In the genomic region with DNA sequence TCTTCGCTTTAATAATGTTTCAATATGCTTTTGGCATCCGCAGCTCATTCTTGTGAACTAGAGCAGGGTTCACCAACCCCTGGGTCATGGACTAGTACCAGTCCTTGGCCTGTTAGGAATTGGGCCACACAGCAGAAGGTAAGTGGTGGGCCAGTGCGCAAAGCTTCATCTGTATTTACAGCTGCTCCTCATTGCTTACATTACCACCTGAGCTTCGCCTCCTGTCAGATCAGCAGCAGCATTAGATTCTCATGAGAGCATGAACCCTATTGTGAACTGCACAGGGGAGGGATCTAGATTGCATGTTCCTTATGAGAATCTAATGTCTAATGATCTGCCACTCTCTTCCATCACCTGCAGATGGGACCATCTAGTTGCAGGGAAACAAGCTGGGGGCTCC, we compare ENCODE assay signal across 23 cellular contexts.
"Had no signal": no experiment of that assay in that cellular context is flagged by ENCODE, and none has a peak within 500 bp of the region (broad histone marks: within the 10 kb centered on the region; RNA-seq: fewer than 3 reads in every experiment).

No MANE protein-coding gene starts in this region.

- H3K36me3 ChIP-seq: colonic mucosa, gastroesophageal sphincter, heart left ventricle, left lung, lower lobe of right lung had no signal

- H3K27me3 ChIP-seq: colonic mucosa, hepatocyte, left lung had no signal

- H3K79me2 ChIP-seq: hepatocyte had no signal

- ATAC-seq: effector memory CD8-positive, alpha-beta T cell; esophagus mucosa; foreskin keratinocyte; gastroesophageal sphincter; heart left ventricle; left lung; left ventricle myocardium superior; lower lobe of right lung; mucosa of descending colon had no signal

- H3K4me2 ChIP-seq: hepatocyte had no signal

- H3K9me3 ChIP-seq: colonic mucosa, gastroesophageal sphincter, left lung, lower lobe of right lung, mucosa of descending colon had no signal

- H3K27ac ChIP-seq: colonic mucosa, epithelial cell of prostate, foreskin keratinocyte, gastroesophageal sphincter, heart left ventricle, hepatocyte, left lung, lower lobe of right lung had no signal

- H3K4me3 ChIP-seq: colonic mucosa, gastroesophageal sphincter, heart left ventricle, hepatocyte, left lung, lower lobe of right lung, mucosa of descending colon had no signal

- DNase-seq: colonic mucosa; cortex of kidney; effector CD8-positive, alpha-beta T cell; effector memory CD8-positive, alpha-beta T cell; endodermal cell; erythroblast; foreskin keratinocyte; heart left ventricle; hypothalamus; immature natural killer cell; islet precursor cell; kidney; kidney glomerular epithelial cell; left lung; left ventricle myocardium superior; lower lobe of right lung; mesenchymal stem cell; mucosa of descending colon; naive B cell had no signal

- H2AFZ ChIP-seq: hepatocyte had no signal

- H3K4me1 ChIP-seq: colonic mucosa, foreskin keratinocyte, gastroesophageal sphincter, heart left ventricle, left lung, lower lobe of right lung had no signal
